ENCODE assay signal across 18 cellular contexts in genomic region chr13:42119875-42120274, GRCh38.
DNase-seq lines count a peak whose midpoint lies in the region; ATAC-seq and TF ChIP-seq lines count a peak whose summit lies in the region.
"Had no signal": no experiment of that assay in that cellular context is flagged by ENCODE, and none has a peak within 500 bp of the region (broad histone marks: within the 10 kb centered on the region; RNA-seq: fewer than 3 reads in every experiment).

No MANE protein-coding gene starts in this region.

- H3K4me1 ChIP-seq in OCI-LY7 (ENCODE audit: insufficient read depth, low read length, poor library complexity, severe bottlenecking): no peaks in the 10 kb centered on the region
- H3K4me1 ChIP-seq: stomach had no signal

- H3K4me3 ChIP-seq in OCI-LY7 (ENCODE audit: low read depth, low read length, poor library complexity, severe bottlenecking) (no peak overlapping the region), brain microvascular endothelial cell (ENCODE audit: low read depth, low read length) (no peak overlapping the region)
- H3K4me3 ChIP-seq: stomach, upper lobe of left lung had no signal

- TF ChIP-seq CTCF in OCI-LY7 (conservative IDR thresholded peaks at IDR 0.05; ENCODE audit: low read length): no peak
- no peak for TF ChIP-seq CTCF in brain microvascular endothelial cell (IDR thresholded peaks at IDR 0.05; ENCODE audit: low read depth, low read length, missing control alignments)

- no peaks in the 10 kb centered on the region for H3K27me3 Mint-ChIP-seq in activated naive CD8-positive, alpha-beta T cell treated with anti-CD3 and anti-CD28 coated beads, Interleukin-2, amount 50 U/mL, for 24 hours
- H3K27me3 Mint-ChIP-seq in activated naive CD8-positive, alpha-beta T cell treated with anti-CD3 and anti-CD28 coated beads for 36 hours: no peaks in the 10 kb centered on the region
- H3K27me3 Mint-ChIP-seq in stimulated activated naive B cell treated with anti-CD40 and anti-IgM and Interleukin-4, amounts not matched to agents 10 μg/mL and 1 μg/mL and 100 μg/mL, for 72 hours: no peaks in the 10 kb centered on the region
- H3K27me3 Mint-ChIP-seq: activated CD4-positive, alpha-beta memory T cell treated with anti-CD3 and anti-CD28 coated beads for 36 hours; activated naive CD4-positive, alpha-beta T cell treated with anti-CD3 and anti-CD28 coated beads, Interleukin-2, amount 50 U/mL, for 24 hours; brain had no signal

- POLR2A ChIA-PET in OCI-LY7 (lab: Charles Lee): interaction anchor here (0.6 to 0.8 kb wide), 2 partner anchors 60 to 438 kb away, joined by 3 to 6 read pairs; no protein-coding TSS in a partner anchor

- H3K9me3 ChIP-seq in OCI-LY7 (ENCODE audit: low read length): no peaks in the 10 kb centered on the region
- H3K9me3 ChIP-seq: stomach, upper lobe of left lung had no signal

- BruUV-seq in OCI-LY7 (replicated peaks; lab: Mats Ljungman, UMichigan): no TSS peak

- H2AFZ ChIP-seq in OCI-LY7 (ENCODE audit: low read length): no peak overlapping the region

- no peaks in the 10 kb centered on the region for H3K36me3 ChIP-seq in OCI-LY7 (ENCODE audit: insufficient read depth, low read length)
- no peaks in the 10 kb centered on the region for H3K36me3 ChIP-seq in brain microvascular endothelial cell (replicated peaks)
- H3K36me3 ChIP-seq: stomach, upper lobe of left lung had no signal

- H3K27me3 ChIP-seq in brain microvascular endothelial cell (replicated peaks): no peaks in the 10 kb centered on the region
- H3K27me3 ChIP-seq: stomach, upper lobe of left lung had no signal

- CTCF ChIA-PET in OCI-LY7 (lab: Charles Lee; ENCODE audit: unreplicated experiment): no interaction called here

- no peak for DNase-seq in activated naive CD8-positive, alpha-beta T cell treated with anti-CD3 and anti-CD28 coated beads, Interleukin-2, amount 50 U/mL, for 24 hours
- no peak for DNase-seq in activated naive CD8-positive, alpha-beta T cell treated with anti-CD3 and anti-CD28 coated beads for 36 hours
- DNase-seq in NCI-H1092 treated with DMSO at 0.1 percent for 48 hours (lab: John Stamatoyannopoulos, UW): peak; percentile 38
- no peak for DNase-seq in stimulated activated naive B cell treated with anti-CD40 and anti-IgM and Interleukin-4, amounts not matched to agents 10 μg/mL and 1 μg/mL and 100 μg/mL, for 72 hours
- DNase-seq in OCI-LY7 (ENCODE audit: low spot score): no peak
- DNase-seq in brain microvascular endothelial cell: no peak
- DNase-seq: activated CD4-positive, alpha-beta memory T cell treated with anti-CD3 and anti-CD28 coated beads for 36 hours; activated T-cell treated with anti-CD3 and anti-CD28 coated beads, Interleukin-2, amount 50 U/mL, for 1 hour; cortex of kidney; DND-41; midbrain; stomach; upper lobe of left lung had no signal

- H3K27ac ChIP-seq in OCI-LY7 (ENCODE audit: low read depth, low read length, poor library complexity, severe bottlenecking) (no peak overlapping the region), brain microvascular endothelial cell (no peak overlapping the region)
- H3K27ac ChIP-seq: stomach, upper lobe of left lung, VCaP had no signal

- H3K4me2 ChIP-seq in OCI-LY7 (ENCODE audit: low read length): no peak overlapping the region

- H4K20me1 ChIP-seq in OCI-LY7 (ENCODE audit: insufficient read depth, low read length): no peaks in the 10 kb centered on the region

- no peaks in the 10 kb centered on the region for H3K79me2 ChIP-seq in OCI-LY7 (ENCODE audit: insufficient read depth, low read depth, low read length)

- in situ Hi-C loops in brain microvascular endothelial cell (cut with HindIII; ENCODE audit: low pct_ligation_motif_present, low sequenced_read_pairs): no loop called here

- ATAC-seq in activated naive CD8-positive, alpha-beta T cell treated with anti-CD3 and anti-CD28 coated beads, Interleukin-2, amount 50 U/mL, for 24 hours: peak; percentile 49
- ATAC-seq in HG02610 (IDR thresholded peaks at IDR 0.05; ENCODE audit: unreplicated experiment) (peak; percentile 46), HG02642 (IDR thresholded peaks at IDR 0.05; ENCODE audit: poor library complexity, unreplicated experiment) (no peak)
- ATAC-seq in stimulated activated naive B cell treated with anti-CD40 and anti-IgM and Interleukin-4, amounts not matched to agents 10 μg/mL and 1 μg/mL and 100 μg/mL, for 72 hours (replicated peaks): peak; percentile 36 to 41

- intact Hi-C loops in OCI-LY7 (cut with micrococcal nuclease; ENCODE audit: unreplicated experiment): loop anchor here (10.0 kb wide), 1 partner anchor 735 kb away; no protein-coding TSS in a partner anchor

- no peaks in the 10 kb centered on the region for H3K36me3 Mint-ChIP-seq in activated naive CD8-positive, alpha-beta T cell treated with anti-CD3 and anti-CD28 coated beads, Interleukin-2, amount 50 U/mL, for 24 hours (ENCODE audit: low read depth)
- peaks cover 6% of the 10 kb centered on the region for H3K36me3 Mint-ChIP-seq in activated naive CD8-positive, alpha-beta T cell treated with anti-CD3 and anti-CD28 coated beads for 36 hours
- H3K36me3 Mint-ChIP-seq in stimulated activated naive B cell treated with anti-CD40 and anti-IgM and Interleukin-4, amounts not matched to agents 10 μg/mL and 1 μg/mL and 100 μg/mL, for 72 hours: no peaks in the 10 kb centered on the region
- H3K36me3 Mint-ChIP-seq: activated CD4-positive, alpha-beta memory T cell treated with anti-CD3 and anti-CD28 coated beads for 36 hours; brain had no signal

- no peak overlapping the region for H3K4me3 Mint-ChIP-seq in activated naive CD8-positive, alpha-beta T cell treated with anti-CD3 and anti-CD28 coated beads, Interleukin-2, amount 50 U/mL, for 24 hours
- H3K4me3 Mint-ChIP-seq in activated naive CD8-positive, alpha-beta T cell treated with anti-CD3 and anti-CD28 coated beads for 36 hours: no peak overlapping the region
- no peak overlapping the region for H3K4me3 Mint-ChIP-seq in stimulated activated naive B cell treated with anti-CD40 and anti-IgM and Interleukin-4, amounts not matched to agents 10 μg/mL and 1 μg/mL and 100 μg/mL, for 72 hours
- H3K4me3 Mint-ChIP-seq: activated CD4-positive, alpha-beta memory T cell treated with anti-CD3 and anti-CD28 coated beads for 36 hours; activated naive CD4-positive, alpha-beta T cell treated with anti-CD3 and anti-CD28 coated beads, Interleukin-2, amount 50 U/mL, for 24 hours; brain had no signal

- no peak overlapping the region for H3K27ac Mint-ChIP-seq in activated naive CD8-positive, alpha-beta T cell treated with anti-CD3 and anti-CD28 coated beads, Interleukin-2, amount 50 U/mL, for 24 hours
- no peak overlapping the region for H3K27ac Mint-ChIP-seq in activated naive CD8-positive, alpha-beta T cell treated with anti-CD3 and anti-CD28 coated beads for 36 hours
- no peak overlapping the region for H3K27ac Mint-ChIP-seq in stimulated activated naive B cell treated with anti-CD40 and anti-IgM and Interleukin-4, amounts not matched to agents 10 μg/mL and 1 μg/mL and 100 μg/mL, for 72 hours
- H3K27ac Mint-ChIP-seq: activated CD4-positive, alpha-beta memory T cell treated with anti-CD3 and anti-CD28 coated beads for 36 hours; activated naive CD4-positive, alpha-beta T cell treated with anti-CD3 and anti-CD28 coated beads, Interleukin-2, amount 50 U/mL, for 24 hours; brain had no signal

- H3K4me1 Mint-ChIP-seq in activated naive CD8-positive, alpha-beta T cell treated with anti-CD3 and anti-CD28 coated beads, Interleukin-2, amount 50 U/mL, for 24 hours: peaks cover 4% of the 10 kb centered on the region
- peaks cover 3% of the 10 kb centered on the region for H3K4me1 Mint-ChIP-seq in activated naive CD8-positive, alpha-beta T cell treated with anti-CD3 and anti-CD28 coated beads for 36 hours
- no peaks in the 10 kb centered on the region for H3K4me1 Mint-ChIP-seq in stimulated activated naive B cell treated with anti-CD40 and anti-IgM and Interleukin-4, amounts not matched to agents 10 μg/mL and 1 μg/mL and 100 μg/mL, for 72 hours
- H3K4me1 Mint-ChIP-seq: activated naive CD4-positive, alpha-beta T cell treated with anti-CD3 and anti-CD28 coated beads, Interleukin-2, amount 50 U/mL, for 24 hours had no signal

- no peaks in the 10 kb centered on the region for H3K9me3 Mint-ChIP-seq in activated naive CD8-positive, alpha-beta T cell treated with anti-CD3 and anti-CD28 coated beads, Interleukin-2, amount 50 U/mL, for 24 hours
- H3K9me3 Mint-ChIP-seq in activated naive CD8-positive, alpha-beta T cell treated with anti-CD3 and anti-CD28 coated beads for 36 hours: no peaks in the 10 kb centered on the region
- H3K9me3 Mint-ChIP-seq in stimulated activated naive B cell treated with anti-CD40 and anti-IgM and Interleukin-4, amounts not matched to agents 10 μg/mL and 1 μg/mL and 100 μg/mL, for 72 hours: no peaks in the 10 kb centered on the region
- H3K9me3 Mint-ChIP-seq: activated CD4-positive, alpha-beta memory T cell treated with anti-CD3 and anti-CD28 coated beads for 36 hours; activated naive CD4-positive, alpha-beta T cell treated with anti-CD3 and anti-CD28 coated beads, Interleukin-2, amount 50 U/mL, for 24 hours had no signal

- H3K9me2 ChIP-seq in OCI-LY7 (ENCODE audit: insufficient read depth, low read length): no peaks in the 10 kb centered on the region
